In the genomic region with DNA sequence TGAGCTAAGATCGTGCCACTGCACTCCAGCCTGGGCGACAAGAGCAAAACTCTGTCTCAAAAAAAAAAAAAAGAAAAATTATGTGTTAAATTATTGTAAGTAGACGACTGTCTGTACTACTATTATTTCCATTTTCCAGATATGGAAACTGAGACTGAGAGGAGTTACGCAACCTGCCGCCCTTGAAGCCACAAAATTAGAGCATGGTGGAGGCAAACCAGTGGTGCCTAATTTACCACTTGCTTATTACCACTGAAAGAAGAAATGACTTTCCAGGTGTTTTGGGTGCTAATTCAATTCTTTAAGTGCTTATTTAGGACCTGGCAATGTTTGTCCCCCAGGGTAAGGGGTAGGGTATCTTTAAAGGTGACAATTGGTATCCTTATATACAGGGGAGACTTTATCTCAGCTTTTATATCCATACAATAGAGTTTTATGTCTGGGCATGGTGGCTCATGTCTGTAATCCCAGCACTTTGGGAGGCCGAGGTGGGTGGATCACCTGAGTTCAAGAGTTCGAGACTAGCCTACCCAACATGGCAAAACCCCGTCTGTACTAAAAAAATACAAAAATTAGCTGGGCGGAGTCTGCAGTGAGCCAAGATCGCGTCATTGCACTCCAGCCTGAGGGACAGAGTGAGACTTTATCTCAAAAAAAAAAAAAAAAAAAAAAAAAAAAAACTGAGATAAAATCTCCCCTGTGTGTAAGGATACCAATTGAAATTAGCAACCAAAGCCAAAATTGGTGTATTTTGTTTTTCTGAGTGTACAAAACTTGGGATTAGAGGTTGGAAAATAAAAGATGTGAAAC, we compare ENCODE assay signal across 2 cellular contexts.
TF ChIP-seq lines count a peak whose summit lies in the region.

No MANE protein-coding gene starts in this region.

TF ChIP-seq in A549, 52 proteins besides CTCF, POLR2A, EP300 and RAD21:
- no peak for TF ChIP-seq RARB (CRISPR knock-in tag; IDR thresholded peaks at IDR 0.05)
- peak; percentile 47 to 82; a peak in 3 of 4 replicates for TF ChIP-seq CEBPB (IDR thresholded peaks at IDR 0.05)

TF ChIP-seq in IMR-90, 13 proteins besides CTCF, POLR2A, EP300 and RAD21:
- TF ChIP-seq BHLHE40 (IDR thresholded peaks at IDR 0.05; ENCODE audit: low read depth, low read length) (peak; percentile 27; the same call in 1 of the 2 replicates), SMC3 (IDR thresholded peaks at IDR 0.05; ENCODE audit: low read depth, low read length) (no peak), MAFK (IDR thresholded peaks at IDR 0.05; ENCODE audit: low read depth, low read length) (no peak), RFX5 (IDR thresholded peaks at IDR 0.05; ENCODE audit: low read depth, low read length) (no peak), CHD1 (IDR thresholded peaks at IDR 0.05; ENCODE audit: low read depth, low read length) (no peak), CEBPB (IDR thresholded peaks at IDR 0.05; ENCODE audit: low read depth, low read length) (peak; percentile 80), NFE2L2 (IDR thresholded peaks at IDR 0.05; ENCODE audit: low read depth, low read length) (no peak)
- TF ChIP-seq, protein P1, sequence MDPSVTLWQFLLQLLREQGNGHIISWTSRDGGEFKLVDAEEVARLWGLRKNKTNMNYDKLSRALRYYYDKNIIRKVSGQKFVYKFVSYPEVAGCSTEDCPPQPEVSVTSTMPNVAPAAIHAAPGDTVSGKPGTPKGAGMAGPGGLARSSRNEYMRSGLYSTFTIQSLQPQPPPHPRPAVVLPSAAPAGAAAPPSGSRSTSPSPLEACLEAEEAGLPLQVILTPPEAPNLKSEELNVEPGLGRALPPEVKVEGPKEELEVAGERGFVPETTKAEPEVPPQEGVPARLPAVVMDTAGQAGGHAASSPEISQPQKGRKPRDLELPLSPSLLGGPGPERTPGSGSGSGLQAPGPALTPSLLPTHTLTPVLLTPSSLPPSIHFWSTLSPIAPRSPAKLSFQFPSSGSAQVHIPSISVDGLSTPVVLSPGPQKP (IDR thresholded peaks at IDR 0.05; ENCODE audit: borderline replicate concordance, low read depth, low read length) = no peak
- TF ChIP-seq, protein P2, sequence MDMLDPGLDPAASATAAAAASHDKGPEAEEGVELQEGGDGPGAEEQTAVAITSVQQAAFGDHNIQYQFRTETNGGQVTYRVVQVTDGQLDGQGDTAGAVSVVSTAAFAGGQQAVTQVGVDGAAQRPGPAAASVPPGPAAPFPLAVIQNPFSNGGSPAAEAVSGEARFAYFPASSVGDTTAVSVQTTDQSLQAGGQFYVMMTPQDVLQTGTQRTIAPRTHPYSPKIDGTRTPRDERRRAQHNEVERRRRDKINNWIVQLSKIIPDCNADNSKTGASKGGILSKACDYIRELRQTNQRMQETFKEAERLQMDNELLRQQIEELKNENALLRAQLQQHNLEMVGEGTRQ (IDR thresholded peaks at IDR 0.05; ENCODE audit: low read depth, low read length) = no peak
